ENCODE assay signal across 8 cellular contexts in genomic region chr12:53268009-53268636, GRCh38. TPM values are rescaled to one million over a fixed set of nuclear protein-coding genes. Genes with fewer than 3 reads are reported as not detected.
DNase-seq lines count a peak whose midpoint lies in the region; ATAC-seq and TF ChIP-seq lines count a peak whose summit lies in the region.

TSS of gene ESPL1 (plus strand) at chr12:53268299. CDS start at chr12:53268767, 468 bp downstream.

- 0 out of 2 replicates have a peak within 1 kb of the TSS, but pooled peaks have one; percentile 22 for H3K27ac ChIP-seq in HUES64 (ENCODE audit: low read depth, low read length)
- peak within 1 kb of the TSS in 2 of 4 donors; percentile 25 to 63 for H3K27ac ChIP-seq in Peyer's patch

- peak; percentile 49 for DNase-seq in DMS53 treated with DMSO at 0.1 percent for 48 hours (lab: John Stamatoyannopoulos, UW; ENCODE audit: unreplicated experiment)
- peak; percentile 79 to 91 (median 84) for DNase-seq in Peyer's patch
- peak; percentile 91 to 92 for DNase-seq in activated T-cell treated with anti-CD3 and anti-CD28 coated beads, Interleukin-2, amount 50 U/mL, for 48 hours
- DNase-seq in fibroblast of mammary gland (ENCODE audit: low read depth), result peak; percentile 72
- DNase-seq in natural killer cell treated with Interleukin-12 subunit alpha and Interleukin-12 subunit beta and Interleukin-15 and Interleukin-18, amount 100 ng/mL, for 72 hours (ENCODE audit: low spot score), result peak; percentile 92

- no peak for TF ChIP-seq POLR2A in Peyer's patch (IDR thresholded peaks at IDR 0.05)

- H3K4me1 Mint-ChIP-seq in natural killer cell treated with Interleukin-12 subunit alpha and Interleukin-12 subunit beta and Interleukin-15 and Interleukin-18, amount 100 ng/mL, for 72 hours (ENCODE audit: low read depth in 2 of 2), result peaks cover 32 to 33% of the 10 kb centered on the region in 2 donors
- H3K4me1 Mint-ChIP-seq in stimulated activated naive CD8-positive, alpha-beta T cell treated with anti-CD3 and anti-CD28 coated beads, Interleukin-15, Interleukin-2, amounts not matched to agents 100 ng/mL and 50 ng/mL, for 24 hours (ENCODE audit: low read depth), result peaks cover 38% of the 10 kb centered on the region

- TF ChIP-seq CTCF in Peyer's patch (IDR thresholded peaks at IDR 0.05) (peak; percentile 36 to 58 (median 44)), fibroblast of mammary gland (conservative IDR thresholded peaks at IDR 0.05; ENCODE audit: control insufficient read depth, insufficient read depth, low read depth, low read length) (no peak)

- peak within 1 kb of the TSS; percentile 76 for H3K9ac ChIP-seq in HUES64 (ENCODE audit: low read depth, low read length)

- H3K36me3 ChIP-seq in HUES64 (ENCODE audit: insufficient read depth, low read length), result peaks cover 37% of the 10 kb centered on the region
- H3K36me3 ChIP-seq in Peyer's patch, result no peaks in the 10 kb centered on the region

- no peaks in the 10 kb centered on the region for H3K36me3 Mint-ChIP-seq in natural killer cell treated with Interleukin-12 subunit alpha and Interleukin-12 subunit beta and Interleukin-15 and Interleukin-18, amount 100 ng/mL, for 72 hours
- H3K36me3 Mint-ChIP-seq in stimulated activated naive CD8-positive, alpha-beta T cell treated with anti-CD3 and anti-CD28 coated beads, Interleukin-15, Interleukin-2, amounts not matched to agents 100 ng/mL and 50 ng/mL, for 24 hours (ENCODE audit: low read depth), result peaks cover 39% of the 10 kb centered on the region

- H3K27me3 Mint-ChIP-seq in natural killer cell treated with Interleukin-12 subunit alpha and Interleukin-12 subunit beta and Interleukin-15 and Interleukin-18, amount 100 ng/mL, for 72 hours, result no peaks in the 10 kb centered on the region
- H3K27me3 Mint-ChIP-seq in stimulated activated naive CD8-positive, alpha-beta T cell treated with anti-CD3 and anti-CD28 coated beads, Interleukin-15, Interleukin-2, amounts not matched to agents 100 ng/mL and 50 ng/mL, for 24 hours, result no peaks in the 10 kb centered on the region

- peak within 1 kb of the TSS; percentile 74 to 86 for H3K27ac Mint-ChIP-seq in natural killer cell treated with Interleukin-12 subunit alpha and Interleukin-12 subunit beta and Interleukin-15 and Interleukin-18, amount 100 ng/mL, for 72 hours
- peak within 1 kb of the TSS; percentile 99 for H3K27ac Mint-ChIP-seq in stimulated activated naive CD8-positive, alpha-beta T cell treated with anti-CD3 and anti-CD28 coated beads, Interleukin-15, Interleukin-2, amounts not matched to agents 100 ng/mL and 50 ng/mL, for 24 hours

- no peaks in the 10 kb centered on the region for H3K27me3 ChIP-seq in HUES64 (ENCODE audit: insufficient read depth, low read length)
- no peaks in the 10 kb centered on the region for H3K27me3 ChIP-seq in Peyer's patch

- no peaks in the 10 kb centered on the region for H3K9me3 Mint-ChIP-seq in natural killer cell treated with Interleukin-12 subunit alpha and Interleukin-12 subunit beta and Interleukin-15 and Interleukin-18, amount 100 ng/mL, for 72 hours
- no peaks in the 10 kb centered on the region for H3K9me3 Mint-ChIP-seq in stimulated activated naive CD8-positive, alpha-beta T cell treated with anti-CD3 and anti-CD28 coated beads, Interleukin-15, Interleukin-2, amounts not matched to agents 100 ng/mL and 50 ng/mL, for 24 hours

- H3K4me1 ChIP-seq in HUES64 (ENCODE audit: insufficient read depth, low read length), result peaks cover 10% of the 10 kb centered on the region; the same call in 1 of the 2 replicates
- H3K4me1 ChIP-seq in Peyer's patch, result peaks cover 0 to 17% (median 7%) of the 10 kb centered on the region in 4 donors

- H3K4me3 Mint-ChIP-seq in natural killer cell treated with Interleukin-12 subunit alpha and Interleukin-12 subunit beta and Interleukin-15 and Interleukin-18, amount 100 ng/mL, for 72 hours, result peak within 1 kb of the TSS; percentile 91
- H3K4me3 Mint-ChIP-seq in stimulated activated naive CD8-positive, alpha-beta T cell treated with anti-CD3 and anti-CD28 coated beads, Interleukin-15, Interleukin-2, amounts not matched to agents 100 ng/mL and 50 ng/mL, for 24 hours, result peak within 1 kb of the TSS; percentile 99

- under 1% methylated on average over 59 of the region's 59 CpGs for WGBS in HUES64

- H3K9me3 ChIP-seq in HUES64 (ENCODE audit: insufficient read depth, low read depth, low read length) (no peaks in the 10 kb centered on the region), Peyer's patch (no peaks in the 10 kb centered on the region)

- peak; percentile 83 for ATAC-seq in GM21515 (IDR thresholded peaks at IDR 0.05; ENCODE audit: unreplicated experiment)
- ATAC-seq in natural killer cell treated with Interleukin-12 subunit alpha and Interleukin-12 subunit beta and Interleukin-15 and Interleukin-18, amount 100 ng/mL, for 72 hours, result peak; percentile 94

- H3K4me3 ChIP-seq in HUES64 (ENCODE audit: low read length) (peak within 1 kb of the TSS; percentile 95), Peyer's patch (peak within 1 kb of the TSS; percentile 30 to 64 (median 57)), fibroblast of mammary gland (ENCODE audit: control insufficient read depth, low read depth, low read length) (peak within 1 kb of the TSS; percentile 90)

RNA-seq across cellular contexts. Expression of gene ESPL1, which starts in this region (rescaled TPM):
- polyA plus RNA-seq in HUES64 (2013, experiment 1 of 2), result 20.0 TPM
- polyA plus RNA-seq in HUES64 (2013, experiment 2 of 2), result 17.4 TPM
- 100 to 1,000 TPM in 1 of 4 donors, 10 to 100 TPM in 3; 47.0 to 108 (median 87.0) TPM for total RNA-seq in Peyer's patch
- 100 to 1,000 TPM in 1 of 2 donors, 10 to 100 TPM in 1; 35.2 to 127 TPM for total RNA-seq in natural killer cell treated with Interleukin-12 subunit alpha and Interleukin-12 subunit beta and Interleukin-15 and Interleukin-18, amount 100 ng/mL, for 72 hours
